Comparison of ENCODE assay signal across 8 cellular contexts in genomic region chr5:34245813-34246212, GRCh38.
DNase-seq lines count a peak whose midpoint lies in the region; ATAC-seq and TF ChIP-seq lines count a peak whose summit lies in the region.
"Not testable (repeated sequence)": the region's sequence is repeated elsewhere in the genome, so short reads cannot be mapped to it uniquely, and the experiment has no call there.

No MANE protein-coding gene starts in this region.

- not testable (repeated sequence) for H3K9me3 ChIP-seq in A673 (ENCODE audit: low read depth, low read length, poor library complexity, severe bottlenecking); GM23248 (ENCODE audit: low read depth); OCI-LY7 (ENCODE audit: low read length); skeletal muscle tissue (ENCODE audit: control insufficient read depth in 3 of 3, low read length in 3 of 3)

- POLR2A ChIA-PET in A673 (lab: Charles Lee; ENCODE audit: low non-redundant PET), result not testable (repeated sequence)
- POLR2A ChIA-PET in OCI-LY7 (lab: Charles Lee), result interaction anchor here (0.8 kb wide), 1 partner anchor 26 kb away, joined by 3 read pairs; no protein-coding TSS in a partner anchor

- not testable (repeated sequence) for H4K20me1 ChIP-seq in GM23248 (ENCODE audit: insufficient read depth); OCI-LY7 (ENCODE audit: insufficient read depth, low read length)

- H3K27ac ChIP-seq in A673 (ENCODE audit: low read depth, low read length, poor library complexity, severe bottlenecking) (peak overlapping the region; percentile 67), GM23248 (peak overlapping the region; percentile 58), OCI-LY7 (ENCODE audit: low read depth, low read length, poor library complexity, severe bottlenecking) (peak overlapping the region; percentile 53), skeletal muscle tissue (ENCODE audit: low read depth, low read length) (peak overlapping the region; percentile 83)

- not testable (repeated sequence) for H3K9me3 Mint-ChIP-seq in activated T-cell treated with anti-CD3 and anti-CD28 coated beads, Interleukin-2, amount 50 U/mL, for 4 hours

- H3K4me1 ChIP-seq in A673 (ENCODE audit: insufficient read depth, low read length, poor library complexity, severe bottlenecking); GM23248 (ENCODE audit: insufficient read depth); OCI-LY7 (ENCODE audit: insufficient read depth, low read length, poor library complexity, severe bottlenecking); skeletal muscle tissue (ENCODE audit: control insufficient read depth in 3 of 3, insufficient read depth in 3 of 3, low read length in 3 of 3): not testable (repeated sequence)

- not testable (repeated sequence) for TF ChIP-seq POLR2A in lower leg skin (IDR thresholded peaks at IDR 0.05)

- in situ Hi-C loops in GM23248 (cut with MboI), result not testable (repeated sequence)

- H3K27me3 ChIP-seq in A673 (replicated peaks; ENCODE audit: insufficient read depth, low read depth, low read length, poor library complexity); GM23248 (replicated peaks; ENCODE audit: insufficient read depth); skeletal muscle tissue (ENCODE audit: control insufficient read depth in 3 of 3, insufficient read depth in 3 of 3, low read length in 3 of 3): not testable (repeated sequence)

- peak overlapping the region; percentile 71 for H3K4me3 Mint-ChIP-seq in activated T-cell treated with anti-CD3 and anti-CD28 coated beads, Interleukin-2, amount 50 U/mL, for 4 hours

- H3K4me3 ChIP-seq in A673 (ENCODE audit: low read depth, low read length, poor library complexity, severe bottlenecking) (peak overlapping the region; percentile 39), GM23248 (peak overlapping the region; percentile 72), OCI-LY7 (ENCODE audit: low read depth, low read length, poor library complexity, severe bottlenecking) (peak overlapping the region; percentile 66), skeletal muscle tissue (ENCODE audit: low read length in 3 of 3) (peak overlapping the region in 2 of 3 donors; percentile 43 to 57)
- not testable (repeated sequence) for H3K4me3 ChIP-seq in lower leg skin (ENCODE audit: low read depth, poor library complexity, severe bottlenecking)

- not testable (repeated sequence) for TF ChIP-seq CTCF in A673 (conservative IDR thresholded peaks at IDR 0.05; ENCODE audit: low read depth, low read length); OCI-LY7 (conservative IDR thresholded peaks at IDR 0.05; ENCODE audit: low read length); lower leg skin (IDR thresholded peaks at IDR 0.05)

- intact Hi-C loops in A673 (cut with micrococcal nuclease; ENCODE audit: unreplicated experiment); OCI-LY7 (cut with micrococcal nuclease; ENCODE audit: unreplicated experiment); lower leg skin (cut with DNase I; ENCODE audit: low total_unique reads): not testable (repeated sequence)

- H2AFZ ChIP-seq in GM23248, result peak overlapping the region; percentile 76
- peak overlapping the region; percentile 64; the same call in 1 of the 2 replicates for H2AFZ ChIP-seq in OCI-LY7 (ENCODE audit: low read length)

- peak overlapping the region; percentile 75 for H3K4me2 ChIP-seq in GM23248 (ENCODE audit: unreplicated experiment)
- peak overlapping the region; percentile 81 for H3K4me2 ChIP-seq in OCI-LY7 (ENCODE audit: low read length)

- H3K36me3 ChIP-seq in A673 (ENCODE audit: insufficient read depth, low read length, poor library complexity, severe bottlenecking); GM23248 (ENCODE audit: low read depth); OCI-LY7 (ENCODE audit: insufficient read depth, low read length); skeletal muscle tissue (ENCODE audit: control insufficient read depth in 3 of 3, insufficient read depth in 3 of 3, low read length in 3 of 3): not testable (repeated sequence)

- 19 to 20% methylated on average over 2 of the region's 2 CpGs for WGBS in GM23248 (ENCODE audit: low coverage in 1 of 2, low lambda C conversion rate in 2 of 2, missing lambda C conversion rate in 2 of 2), 2 experiments
- 29% methylated on average over 2 of the region's 2 CpGs for whole genome bisulfite sequencing in lower leg skin, 2 donors

- H3K36me3 Mint-ChIP-seq in activated T-cell treated with anti-CD3 and anti-CD28 coated beads, Interleukin-2, amount 50 U/mL, for 4 hours (ENCODE audit: insufficient read depth), result not testable (repeated sequence)

- H3K9ac ChIP-seq in GM23248 (peak overlapping the region; percentile 65), skeletal muscle tissue (ENCODE audit: low read depth in 1 of 3, low read length in 3 of 3) (peak overlapping the region; percentile 34 to 53 (median 51))

- H3K9me2 ChIP-seq in GM23248 (ENCODE audit: insufficient read depth); OCI-LY7 (ENCODE audit: insufficient read depth, low read length): not testable (repeated sequence)

- CTCF ChIA-PET in A673 (lab: Charles Lee); OCI-LY7 (lab: Charles Lee; ENCODE audit: unreplicated experiment): not testable (repeated sequence)

- H3K79me2 ChIP-seq in GM23248 (ENCODE audit: insufficient read depth) (peaks cover 12% of the 10 kb centered on the region), OCI-LY7 (ENCODE audit: insufficient read depth, low read depth, low read length) (peaks cover 17% of the 10 kb centered on the region; the same call in 1 of the 2 replicates)

- not testable (repeated sequence) for BruUV-seq in A673 (replicated peaks; lab: Mats Ljungman, UMichigan); OCI-LY7 (replicated peaks; lab: Mats Ljungman, UMichigan)

- H3K27me3 Mint-ChIP-seq in activated T-cell treated with anti-CD3 and anti-CD28 coated beads, Interleukin-2, amount 50 U/mL, for 4 hours (ENCODE audit: low read depth), result not testable (repeated sequence)

- peaks cover 11% of the 10 kb centered on the region for H3K4me1 Mint-ChIP-seq in activated T-cell treated with anti-CD3 and anti-CD28 coated beads, Interleukin-2, amount 50 U/mL, for 4 hours (ENCODE audit: low read depth)

- H3F3A ChIP-seq in GM23248 (ENCODE audit: insufficient read depth), result not testable (repeated sequence)

- not testable (repeated sequence) for DNase-seq in A673 (ENCODE audit: low spot score); OCI-LY7 (ENCODE audit: low spot score); activated T-cell treated with anti-CD3 and anti-CD28 coated beads, Interleukin-2, amount 50 U/mL, for 4 hours
- peak; percentile 7 for DNase-seq in GM23248
- DNase-seq in NCI-H1417 (lab: John Stamatoyannopoulos, UW), result peak in 2 of 3 experiments; percentile 26 to 77
- peak; percentile 15 to 33 for DNase-seq in dermis microvascular lymphatic vessel endothelial cell (ENCODE audit: low read depth in 2 of 2)
- peak; percentile 27 to 32 for DNase-seq in lower leg skin (ENCODE audit: low spot score in 2 of 2)

- not testable (repeated sequence) for ATAC-seq in activated T-cell treated with anti-CD3 and anti-CD28 coated beads, Interleukin-2, amount 50 U/mL, for 4 hours
